Comparison of ENCODE assay signal across 17 cellular contexts in genomic region chr10:75247797-75248196, GRCh38.
"Had no signal": no experiment of that assay in that cellular context is flagged by ENCODE, and none has a peak within 500 bp of the region (broad histone marks: within the 10 kb centered on the region; RNA-seq: fewer than 3 reads in every experiment).

No MANE protein-coding gene starts in this region.

- H3K4me3 Mint-ChIP-seq: activated naive CD4-positive, alpha-beta T cell treated with anti-CD3 and anti-CD28 coated beads for 36 hours; activated T-cell treated with anti-CD3 and anti-CD28 coated beads, Interleukin-2, amount 50 U/mL, for 4 hours; central memory CD8-positive, alpha-beta T cell; mesothelial cell of epicardium; natural killer cell treated with Interleukin-12 subunit alpha and Interleukin-12 subunit beta and Interleukin-15 and Interleukin-18, amount 100 ng/mL, for 72 hours; stimulated activated naive B cell treated with anti-CD40 and anti-IgM and Interleukin-4, amounts not matched to agents 10 μg/mL and 1 μg/mL and 100 μg/mL, for 72 hours; T-helper 1 cell treated with Interleukin-12 subunit alpha and Interleukin-12 subunit beta and Interleukin-4 antibody, amounts not matched to agents 30 μg/mL and 1 μg/mL, for 36 hours had no signal

- H3K4me1 Mint-ChIP-seq: central memory CD8-positive, alpha-beta T cell; stimulated activated naive B cell treated with anti-CD40 and anti-IgM and Interleukin-4, amounts not matched to agents 10 μg/mL and 1 μg/mL and 100 μg/mL, for 72 hours had no signal

- H3K27me3 Mint-ChIP-seq: central memory CD8-positive, alpha-beta T cell had no signal

- H3K9me3 Mint-ChIP-seq: natural killer cell treated with Interleukin-12 subunit alpha and Interleukin-12 subunit beta and Interleukin-15 and Interleukin-18, amount 100 ng/mL, for 72 hours; T-helper 1 cell treated with Interleukin-12 subunit alpha and Interleukin-12 subunit beta and Interleukin-4 antibody, amounts not matched to agents 30 μg/mL and 1 μg/mL, for 36 hours had no signal

- H3K9me3 ChIP-seq: body of pancreas had no signal

- ATAC-seq: activated CD4-positive, CD25-positive, alpha-beta regulatory T cell treated with anti-CD3 and anti-CD28 coated beads, Interleukin-2, amount 50 U/mL, for 24 hours; activated T-cell treated with anti-CD3 and anti-CD28 coated beads, Interleukin-2, amount 50 U/mL, for 4 hours; body of pancreas; left colon; natural killer cell treated with Interleukin-12 subunit alpha and Interleukin-12 subunit beta and Interleukin-15 and Interleukin-18, amount 100 ng/mL, for 72 hours; stimulated activated naive B cell treated with anti-CD40 and anti-IgM and Interleukin-4, amounts not matched to agents 10 μg/mL and 1 μg/mL and 100 μg/mL, for 72 hours had no signal

- DNase-seq: activated CD4-positive, alpha-beta T cell treated with anti-CD3 and anti-CD28 coated beads, Interleukin-2, amount 50 U/mL, for 1 hour; activated CD8-positive, alpha-beta memory T cell treated with anti-CD3 and anti-CD28 coated beads, Interleukin-2, amount 50 U/mL, for 4 hours; activated naive CD4-positive, alpha-beta T cell treated with anti-CD3 and anti-CD28 coated beads for 36 hours; activated T-cell treated with anti-CD3 and anti-CD28 coated beads, Interleukin-2, amount 50 U/mL, for 4 hours; dermis blood vessel endothelial cell; effector memory CD4-positive, alpha-beta T cell; foreskin fibroblast; islet precursor cell; retina; stimulated activated naive B cell treated with anti-CD40 and anti-IgM and Interleukin-4, amounts not matched to agents 10 μg/mL and 1 μg/mL and 100 μg/mL, for 72 hours had no signal

- H3K27ac Mint-ChIP-seq: activated naive CD4-positive, alpha-beta T cell treated with anti-CD3 and anti-CD28 coated beads for 36 hours; mesothelial cell of epicardium; natural killer cell treated with Interleukin-12 subunit alpha and Interleukin-12 subunit beta and Interleukin-15 and Interleukin-18, amount 100 ng/mL, for 72 hours; stimulated activated naive B cell treated with anti-CD40 and anti-IgM and Interleukin-4, amounts not matched to agents 10 μg/mL and 1 μg/mL and 100 μg/mL, for 72 hours; T-helper 1 cell treated with Interleukin-12 subunit alpha and Interleukin-12 subunit beta and Interleukin-4 antibody, amounts not matched to agents 30 μg/mL and 1 μg/mL, for 36 hours had no signal

- H3K27me3 ChIP-seq: body of pancreas had no signal

- H3K4me3 ChIP-seq: body of pancreas had no signal
